Comparison of ENCODE assay signal across 27 cellular contexts in genomic region chr19:38467541-38468525, GRCh38. TPM values are rescaled to one million over a fixed set of nuclear protein-coding genes. Genes with fewer than 3 reads are reported as not detected.
DNase-seq lines count a peak whose midpoint lies in the region; ATAC-seq, FAIRE-seq and TF ChIP-seq lines count a peak whose summit lies in the region.
"Had no signal": no experiment of that assay in that cellular context is flagged by ENCODE, and none has a peak within 500 bp of the region (broad histone marks: within the 10 kb centered on the region; RNA-seq: fewer than 3 reads in every experiment).

No MANE protein-coding gene starts in this region.

- no peak for TF ChIP-seq POLR2A in HepG2 (IDR thresholded peaks at IDR 0.05; ENCODE audit: insufficient read depth in 1 of 2, low read depth in 2 of 2, low read length in 2 of 2)
- TF ChIP-seq POLR2A in right lobe of liver (IDR thresholded peaks at IDR 0.05) = no peak

- H3K4me2 ChIP-seq in HepG2 (ENCODE audit: low read depth, low read length) (no peak overlapping the region), osteoblast (ENCODE audit: insufficient read depth, low read length) (no peak overlapping the region)
- H3K4me2 ChIP-seq: BLaER1 had no signal

- H3K79me2 ChIP-seq in HepG2 (ENCODE audit: insufficient read depth, low read length) (no peaks in the 10 kb centered on the region), osteoblast (ENCODE audit: insufficient read depth, low read length) (no peaks in the 10 kb centered on the region)

- no peak overlapping the region for H3K27ac Mint-ChIP-seq in CD8-positive, alpha-beta T cell
- no peak overlapping the region for H3K27ac Mint-ChIP-seq in naive thymus-derived CD8-positive, alpha-beta T cell
- H3K27ac Mint-ChIP-seq: CD14-positive monocyte; CD4-positive, alpha-beta memory T cell had no signal

- H3K9me3 ChIP-seq in HepG2 (ENCODE audit: low read length) (no peaks in the 10 kb centered on the region), right lobe of liver (no peaks in the 10 kb centered on the region), osteoblast (ENCODE audit: low read depth, low read length) (no peaks in the 10 kb centered on the region)
- H3K9me3 ChIP-seq in CD8-positive, alpha-beta T cell (ENCODE audit: low read length) = no peaks in the 10 kb centered on the region
- H3K9me3 ChIP-seq: BE2C, BLaER1, Caco-2 had no signal

- H3K36me3 Mint-ChIP-seq in CD8-positive, alpha-beta T cell = no peaks in the 10 kb centered on the region
- H3K36me3 Mint-ChIP-seq in naive thymus-derived CD8-positive, alpha-beta T cell = no peaks in the 10 kb centered on the region
- H3K36me3 Mint-ChIP-seq: CD14-positive monocyte; CD4-positive, alpha-beta memory T cell; CD4-positive, CD25-positive, alpha-beta regulatory T cell had no signal

- POLR2A ChIA-PET in HepG2 (lab: Yijun Ruan, JAX) = interaction anchor here (1.0 kb wide), 1 partner anchor 180 kb away, joined by 3 read pairs; no protein-coding TSS in a partner anchor
- POLR2A ChIA-PET in CD8-positive, alpha-beta T cell (lab: Charles Lee) = interaction anchor here (0.8 kb wide), 1 partner anchor 748 kb away, joined by 3 read pairs; no protein-coding TSS in a partner anchor
- POLR2A ChIA-PET in naive thymus-derived CD8-positive, alpha-beta T cell (lab: Charles Lee) = no interaction called here

- no peak for TF ChIP-seq RAD21 in HepG2 (CRISPR knock-in tag; IDR thresholded peaks at IDR 0.05)

- no peak overlapping the region for H3K4me3 ChIP-seq in HepG2 (replicated peaks in 1 of 3; ENCODE audit: insufficient read depth in 1 of 3, low read depth in 2 of 3, low read length in 3 of 3)
- H3K4me3 ChIP-seq in right lobe of liver = no peak overlapping the region
- no peak overlapping the region for H3K4me3 ChIP-seq in osteoblast (ENCODE audit: insufficient read depth, low read length)
- H3K4me3 ChIP-seq in CD8-positive, alpha-beta T cell (ENCODE audit: low read depth, low read length) = no peak overlapping the region
- H3K4me3 ChIP-seq: BLaER1 had no signal

- H3K9me3 Mint-ChIP-seq in CD8-positive, alpha-beta T cell = no peaks in the 10 kb centered on the region
- peaks cover 0 to 6% (median 0%) of the 10 kb centered on the region in 9 donors for H3K9me3 Mint-ChIP-seq in naive thymus-derived CD8-positive, alpha-beta T cell
- H3K9me3 Mint-ChIP-seq: CD4-positive, CD25-positive, alpha-beta regulatory T cell had no signal

- intact Hi-C loops in HepG2 (cut with micrococcal nuclease; ENCODE audit: unreplicated experiment) = no loop called here
- intact Hi-C loops in right lobe of liver (cut with DNase I) = no loop called here
- intact Hi-C loops in CD8-positive, alpha-beta T cell (cut with DNase I, micrococcal nuclease) = no loop called here

- H2AFZ ChIP-seq in HepG2 (ENCODE audit: low read length) = no peak overlapping the region
- no peak overlapping the region for H2AFZ ChIP-seq in osteoblast (ENCODE audit: low read length)

- CTCF ChIA-PET in HepG2 (lab: Yijun Ruan, JAX; ENCODE audit: low intra/inter-chr PET ratio, low total read pairs) = no interaction called here
- CTCF ChIA-PET in CD8-positive, alpha-beta T cell (lab: Charles Lee) = no interaction called here

- no peak for ATAC-seq in HepG2
- no peak for ATAC-seq in right lobe of liver
- no peak for ATAC-seq in CD8-positive, alpha-beta T cell
- ATAC-seq in naive thymus-derived CD8-positive, alpha-beta T cell = no peak

- H3K27ac ChIP-seq in HepG2 (ENCODE audit: extremely low read length, insufficient read depth, low read length) = no peak overlapping the region
- H3K27ac ChIP-seq in right lobe of liver = no peak overlapping the region
- no peak overlapping the region for H3K27ac ChIP-seq in osteoblast (ENCODE audit: low read depth, low read length)
- H3K27ac ChIP-seq in CD8-positive, alpha-beta T cell (ENCODE audit: low read depth, low read length) = no peak overlapping the region
- H3K27ac ChIP-seq: 22Rv1, BLaER1 had no signal

- in situ Hi-C loops in HepG2 (cut with HindIII; ENCODE audit: extremely low pct_ligation_motif_present, low pct_unique_long_range_greater_than_20kb) = no loop called here

- no peak overlapping the region for H3K4me3 Mint-ChIP-seq in CD8-positive, alpha-beta T cell
- no peak overlapping the region for H3K4me3 Mint-ChIP-seq in naive thymus-derived CD8-positive, alpha-beta T cell
- H3K4me3 Mint-ChIP-seq: CD14-positive monocyte; CD4-positive, alpha-beta memory T cell; CD4-positive, CD25-positive, alpha-beta regulatory T cell had no signal

- no peaks in the 10 kb centered on the region for H3K4me1 ChIP-seq in HepG2 (ENCODE audit: insufficient read depth, low read length)
- no peaks in the 10 kb centered on the region for H3K4me1 ChIP-seq in right lobe of liver
- no peaks in the 10 kb centered on the region for H3K4me1 ChIP-seq in osteoblast (ENCODE audit: insufficient read depth, low read length)
- H3K4me1 ChIP-seq in CD8-positive, alpha-beta T cell (ENCODE audit: insufficient read depth, low read length) = no peaks in the 10 kb centered on the region
- H3K4me1 ChIP-seq: BE2C, Caco-2 had no signal

- no TSS peak for BruUV-seq in HepG2 (replicated peaks; lab: Mats Ljungman, UMichigan)

- H3K9ac ChIP-seq in HepG2 (ENCODE audit: insufficient read depth, low read depth, low read length) = no peak overlapping the region
- H3K9ac ChIP-seq: BLaER1 had no signal

- H4K20me1 ChIP-seq in HepG2 (ENCODE audit: insufficient read depth, low read length) (no peaks in the 10 kb centered on the region), osteoblast (ENCODE audit: insufficient read depth, low read length) (no peaks in the 10 kb centered on the region)
- H4K20me1 ChIP-seq: BLaER1 had no signal

- H3K4me1 Mint-ChIP-seq in CD8-positive, alpha-beta T cell (ENCODE audit: low read depth) = no peaks in the 10 kb centered on the region
- peaks cover 0 to 3% (median 0%) of the 10 kb centered on the region in 4 donors for H3K4me1 Mint-ChIP-seq in naive thymus-derived CD8-positive, alpha-beta T cell
- H3K4me1 Mint-ChIP-seq: CD14-positive monocyte; CD4-positive, alpha-beta memory T cell; CD4-positive, CD25-positive, alpha-beta regulatory T cell had no signal

- H3K27me3 ChIP-seq in HepG2 (ENCODE audit: control insufficient read depth in 1 of 2, insufficient read depth in 2 of 2, low read length in 2 of 2) (peaks cover 0 to 13% of the 10 kb centered on the region in 2 experiments; a peak in 1 of 5 replicates), right lobe of liver (no peaks in the 10 kb centered on the region), osteoblast (ENCODE audit: insufficient read depth, low read length) (no peaks in the 10 kb centered on the region)
- H3K27me3 ChIP-seq in CD8-positive, alpha-beta T cell (ENCODE audit: insufficient read depth, low read length) = no peaks in the 10 kb centered on the region
- H3K27me3 ChIP-seq: BLaER1 had no signal

- H3K36me3 ChIP-seq in HepG2 (replicated peaks in 1 of 2; ENCODE audit: control insufficient read depth in 1 of 2, insufficient read depth in 2 of 2, low read length in 2 of 2) = no peaks in the 10 kb centered on the region
- H3K36me3 ChIP-seq in right lobe of liver = no peaks in the 10 kb centered on the region
- no peaks in the 10 kb centered on the region for H3K36me3 ChIP-seq in osteoblast (ENCODE audit: insufficient read depth, low read length)
- H3K36me3 ChIP-seq in CD8-positive, alpha-beta T cell (ENCODE audit: insufficient read depth, low read length) = no peaks in the 10 kb centered on the region
- H3K36me3 ChIP-seq: BE2C, BLaER1 had no signal

- peaks cover 7% of the 10 kb centered on the region for H3K27me3 Mint-ChIP-seq in CD8-positive, alpha-beta T cell (ENCODE audit: low read depth)
- peaks cover 3 to 16% (median 10%) of the 10 kb centered on the region in 5 donors for H3K27me3 Mint-ChIP-seq in naive thymus-derived CD8-positive, alpha-beta T cell
- H3K27me3 Mint-ChIP-seq: CD4-positive, CD25-positive, alpha-beta regulatory T cell had no signal

- WGBS in HepG2 (ENCODE audit: low lambda C conversion rate) = 36% methylated on average over 16 of the region's 17 CpGs
- 77% methylated on average over 12 of the region's 17 CpGs for WGBS in right lobe of liver (ENCODE audit: insufficient coverage, low coverage, low lambda C conversion rate, missing lambda C conversion rate)

- FAIRE-seq in HepG2 (lab: Jason Lieb, UNC) = no peak
- FAIRE-seq in HTR-8/SVneo (lab: Jason Lieb, UNC) = peak; percentile 42
- peak; percentile 83 for FAIRE-seq in urothelium cell line (lab: Jason Lieb, UNC)
- FAIRE-seq: D721Med, G401.6, GM12891, GM19239 had no signal

- TF ChIP-seq EP300 in HepG2 (IDR thresholded peaks at IDR 0.05; ENCODE audit: low read depth in 2 of 2, low read length in 2 of 2) (no peak), HepG2 (CRISPR knock-in tag; IDR thresholded peaks at IDR 0.05; ENCODE audit: borderline replicate concordance) (no peak)

- TF ChIP-seq CTCF in HepG2 (CRISPR knock-in tag; IDR thresholded peaks at IDR 0.05) = no peak
- no peak for TF ChIP-seq CTCF in right lobe of liver (IDR thresholded peaks at IDR 0.05)
- TF ChIP-seq CTCF in osteoblast (IDR thresholded peaks at IDR 0.05; ENCODE audit: extremely low read depth, low read depth, low read length) = no peak
- no peak for TF ChIP-seq CTCF in CD8-positive, alpha-beta T cell (IDR thresholded peaks at IDR 0.05)

- DNase-seq in HepG2 (ENCODE audit: low spot score) = no peak
- no peak for DNase-seq in right lobe of liver
- no peak for DNase-seq in HTR-8/SVneo (ENCODE audit: insufficient read length, low spot score)
- peak; percentile 55 for DNase-seq in osteoblast (ENCODE audit: insufficient read length, low spot score, missing footprints)
- no peak for DNase-seq in urothelium cell line (ENCODE audit: low spot score)
- no peak for DNase-seq in CD8-positive, alpha-beta T cell
- DNase-seq in GOT3 (lab: John Stamatoyannopoulos, UW) = no peak
- no peak for DNase-seq in naive thymus-derived CD8-positive, alpha-beta T cell
- DNase-seq: ACHN; BE2C; C1 segment of cervical spinal cord; Caco-2; Calu3; CD4-positive, alpha-beta memory T cell; CD4-positive, CD25-positive, alpha-beta regulatory T cell; DMS79 treated with DMSO at 0.1 percent for 48 hours; GF-D8 had no signal

RNA-seq across cellular contexts. Expression of gene RYR1, which starts 34.3 kb away (rescaled TPM):
- total RNA-seq in HepG2 (2016; rRNA removed; fragmentation: Illumina TruSeq; extraction: Trizol) (not detected in 2 replicates), right lobe of liver (1 to 10 TPM in 1 of 6 experiments, under 1 TPM in 5; 0.12 to 1.1 (median 0.49) TPM), osteoblast (under 0.01 TPM in 2 replicates)
- total RNA-seq in HepG2 (2016; cell fraction: cytosol; rRNA removed; fragmentation: Illumina TruSeq; extraction: Trizol; ENCODE audit: low read depth) = not detected in 2 replicates
- not detected in 2 replicates for total RNA-seq in HepG2 (2016; cell fraction: insoluble cytoplasmic fraction; rRNA removed; fragmentation: Illumina TruSeq; extraction: Trizol)
- total RNA-seq in HepG2 (2016; cell fraction: membrane; rRNA removed; fragmentation: Illumina TruSeq; extraction: Trizol) = not detected in 2 replicates
- not detected in 2 replicates for total RNA-seq in HepG2 (2016; cell fraction: nucleus; rRNA removed; fragmentation: Illumina TruSeq; extraction: Trizol)
- polyA plus RNA-seq in HepG2 (2011; rRNA removed) = 0.03 and 0.14 TPM in 2 replicates
- 0.03 TPM in 1 of 2 replicates, not detected in the other for polyA plus RNA-seq in HepG2 (2011; cell fraction: cytosol; rRNA removed)
- 0.69 and 0.71 TPM in 2 replicates for polyA plus RNA-seq in HepG2 (2011; cell fraction: nucleus; rRNA removed)
- polyA plus RNA-seq in HepG2 (2012) = 0.05 and 0.35 TPM in 2 replicates
- not detected in 2 replicates for polyA plus RNA-seq in HepG2 (2016; cell fraction: cytosol; fragmentation: Illumina TruSeq; extraction: Trizol; ENCODE audit: low read depth)
- not detected in 2 replicates for polyA plus RNA-seq in HepG2 (2016; cell fraction: insoluble cytoplasmic fraction; fragmentation: Illumina TruSeq; extraction: Trizol; ENCODE audit: low read depth)
- not detected in 2 replicates for polyA plus RNA-seq in HepG2 (2016; cell fraction: membrane; fragmentation: Illumina TruSeq; extraction: Trizol; ENCODE audit: low read depth)
- 0.05 TPM in 1 of 2 replicates, not detected in the other for polyA plus RNA-seq in HepG2 (2016; cell fraction: nucleus; fragmentation: Illumina TruSeq; extraction: Trizol; ENCODE audit: insufficient read depth, low read depth)
- 0.05 and 0.40 TPM in 2 replicates for polyA minus RNA-seq in HepG2 (2011; rRNA and poly(A)+ RNA removed; ENCODE audit: low replicate concordance)
- polyA minus RNA-seq in HepG2 (2011; cell fraction: cytosol; rRNA and poly(A)+ RNA removed) = not detected in 2 replicates
- polyA minus RNA-seq in HepG2 (2011; cell fraction: nucleus; rRNA and poly(A)+ RNA removed) = 0.13 TPM in 1 of 2 replicates, not detected in the other
- 1 to 10 TPM in 1 of 2 experiments, under 1 TPM in 1; 0.53 to 1.8 TPM for total RNA-seq in CD8-positive, alpha-beta T cell
- total RNA-seq in naive thymus-derived CD8-positive, alpha-beta T cell = 1 to 10 TPM in 1 of 2 experiments, under 1 TPM in 1; 0.93 to 1.3 TPM
- under 1 TPM in 1 of 3 donors, not detected in 2; 0.07 TPM for polyA plus RNA-seq in naive thymus-derived CD8-positive, alpha-beta T cell
- total RNA-seq: A172 had no signal
- polyA plus RNA-seq: AG04450 had no signal

RNA-seq across cellular contexts. Expression of gene RASGRP4, which starts 41.8 kb away (rescaled TPM):
- total RNA-seq in HepG2 (2016; rRNA removed; fragmentation: Illumina TruSeq; extraction: Trizol) = not detected in 2 replicates
- not detected in 2 replicates for total RNA-seq in HepG2 (2016; cell fraction: cytosol; rRNA removed; fragmentation: Illumina TruSeq; extraction: Trizol; ENCODE audit: low read depth)
- total RNA-seq in HepG2 (2016; cell fraction: insoluble cytoplasmic fraction; rRNA removed; fragmentation: Illumina TruSeq; extraction: Trizol) = not detected in 2 replicates
- not detected in 2 replicates for total RNA-seq in HepG2 (2016; cell fraction: membrane; rRNA removed; fragmentation: Illumina TruSeq; extraction: Trizol)
- not detected in 2 replicates for total RNA-seq in HepG2 (2016; cell fraction: nucleus; rRNA removed; fragmentation: Illumina TruSeq; extraction: Trizol)
- polyA plus RNA-seq in HepG2 (2011; rRNA removed) = not detected in 2 replicates
- not detected in 2 replicates for polyA plus RNA-seq in HepG2 (2011; cell fraction: cytosol; rRNA removed)
- polyA plus RNA-seq in HepG2 (2011; cell fraction: nucleus; rRNA removed) = not detected in 2 replicates
- polyA plus RNA-seq in HepG2 (2012) = 0.08 and 0.17 TPM in 2 replicates
- not detected in 2 replicates for polyA plus RNA-seq in HepG2 (2016; cell fraction: cytosol; fragmentation: Illumina TruSeq; extraction: Trizol; ENCODE audit: low read depth)
- polyA plus RNA-seq in HepG2 (2016; cell fraction: insoluble cytoplasmic fraction; fragmentation: Illumina TruSeq; extraction: Trizol; ENCODE audit: low read depth) = not detected in 2 replicates
- not detected in 2 replicates for polyA plus RNA-seq in HepG2 (2016; cell fraction: membrane; fragmentation: Illumina TruSeq; extraction: Trizol; ENCODE audit: low read depth)
- polyA plus RNA-seq in HepG2 (2016; cell fraction: nucleus; fragmentation: Illumina TruSeq; extraction: Trizol; ENCODE audit: insufficient read depth, low read depth) = not detected in 2 replicates
- polyA minus RNA-seq in HepG2 (2011; rRNA and poly(A)+ RNA removed; ENCODE audit: low replicate concordance) = not detected in 2 replicates
- polyA minus RNA-seq in HepG2 (2011; cell fraction: cytosol; rRNA and poly(A)+ RNA removed) = not detected in 2 replicates
- polyA minus RNA-seq in HepG2 (2011; cell fraction: nucleus; rRNA and poly(A)+ RNA removed) = not detected in 2 replicates
- 1 to 10 TPM in 2 of 6 experiments, under 1 TPM in 4; 0.77 to 1.5 (median 0.93) TPM for total RNA-seq in right lobe of liver
- not detected in 2 replicates for total RNA-seq in osteoblast
- not detected for total RNA-seq in CD8-positive, alpha-beta T cell
- total RNA-seq in naive thymus-derived CD8-positive, alpha-beta T cell = not detected
- polyA plus RNA-seq in naive thymus-derived CD8-positive, alpha-beta T cell = under 1 TPM in 1 of 3 donors, not detected in 2; 0.07 TPM
- total RNA-seq: A172, A673, Caco-2, Calu3 had no signal
- polyA plus RNA-seq: AG04450 had no signal
